Comparison of ENCODE assay signal across 12 cellular contexts in the genomic region with DNA sequence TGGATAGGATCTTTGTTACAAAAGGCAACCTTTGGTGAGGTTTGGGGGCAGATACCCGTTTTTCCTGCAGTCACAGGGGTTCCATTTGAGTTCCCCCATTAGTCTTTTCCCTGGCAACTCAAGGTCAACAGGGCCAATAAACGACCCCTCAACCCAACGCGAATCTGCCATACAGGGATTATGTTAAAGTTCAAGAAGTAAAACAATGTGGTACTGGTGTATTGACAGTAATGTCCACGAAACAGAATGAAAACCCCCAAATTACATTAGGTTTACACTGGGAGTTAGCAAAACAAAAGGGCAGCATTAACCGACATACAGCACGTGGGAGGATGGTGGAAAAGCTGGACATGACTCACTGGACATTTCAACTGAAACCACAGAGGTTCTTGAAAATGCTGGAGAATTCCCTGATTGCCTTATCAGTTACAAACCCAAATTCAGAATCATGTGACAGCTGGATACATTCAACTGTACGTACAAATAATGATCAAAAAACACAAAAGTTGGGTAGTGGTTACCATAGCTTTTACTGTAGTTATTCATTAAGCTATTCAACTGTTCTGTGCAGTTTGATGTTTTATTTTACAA. TPM values are rescaled to one million over a fixed set of nuclear protein-coding genes. Genes with fewer than 3 reads are reported as not detected.
DNase-seq lines count a peak whose midpoint lies in the region; ATAC-seq, FAIRE-seq and TF ChIP-seq lines count a peak whose summit lies in the region.
"Had no signal": no experiment of that assay in that cellular context is flagged by ENCODE, and none has a peak within 500 bp of the region (broad histone marks: within the 10 kb centered on the region; RNA-seq: fewer than 3 reads in every experiment).

No MANE protein-coding gene starts in this region.

- H4K20me1 ChIP-seq in PC-9 (ENCODE audit: insufficient read depth) (no peaks in the 10 kb centered on the region), endothelial cell of umbilical vein (replicated peaks; ENCODE audit: control insufficient read depth, extremely low read depth, insufficient read depth, low read length) (no peaks in the 10 kb centered on the region)

- H3K4me3 ChIP-seq in Caco-2 (ENCODE audit: low read depth, low read length) (peak overlapping the region; percentile 32), PC-9 (peak overlapping the region; percentile 64), endothelial cell of umbilical vein (replicated peaks in 1 of 3; ENCODE audit: insufficient read depth in 1 of 3, low read depth in 1 of 3, low read length in 3 of 3) (peak overlapping the region in 1 of 3 experiments; percentile 35), neuronal stem cell (ENCODE audit: low read length in 2 of 2) (peak overlapping the region; percentile 54 to 85)

- no peak overlapping the region for H2BK5ac ChIP-seq in neuronal stem cell (ENCODE audit: low read length)

- CTCF ChIA-PET in Caco-2 (lab: Charles Lee) = no interaction called here
- CTCF ChIA-PET in PC-9 (lab: Charles Lee) = no interaction called here
- CTCF ChIA-PET in endothelial cell of umbilical vein (lab: Charles Lee) = interaction anchor here (1.0 to 1.4 kb wide), 4 partner anchors 18 to 460 kb away, joined by 3 to 4 read pairs (median 4); a partner anchor contains a TSS

- peak overlapping the region; percentile 83 for H3K27ac Mint-ChIP-seq in Caco-2 (ENCODE audit: unreplicated experiment)

- H3K4me1 Mint-ChIP-seq in Caco-2 (ENCODE audit: low read depth, unreplicated experiment) = peaks cover 13% of the 10 kb centered on the region
- H3K4me1 Mint-ChIP-seq in activated T-cell treated with anti-CD3 and anti-CD28 coated beads, Interleukin-2, amount 50 U/mL, for 4 hours (ENCODE audit: low read depth) = peaks cover 14% of the 10 kb centered on the region

- H3K27me3 Mint-ChIP-seq in Caco-2 (ENCODE audit: insufficient read depth, unreplicated experiment) = peaks cover 2% of the 10 kb centered on the region
- peaks cover under 1% of the 10 kb centered on the region for H3K27me3 Mint-ChIP-seq in activated T-cell treated with anti-CD3 and anti-CD28 coated beads, Interleukin-2, amount 50 U/mL, for 4 hours (ENCODE audit: low read depth)

- no peak overlapping the region for H3K23ac ChIP-seq in neuronal stem cell (ENCODE audit: low read depth, low read length, poor library complexity)

- no peak overlapping the region for H2BK15ac ChIP-seq in neuronal stem cell (ENCODE audit: low read length)

- POLR2A ChIA-PET in Caco-2 (lab: Charles Lee) (no interaction called here), PC-9 (lab: Charles Lee; ENCODE audit: unreplicated experiment) (no interaction called here), endothelial cell of umbilical vein (lab: Charles Lee) (no interaction called here)

- no peaks in the 10 kb centered on the region for H3K9me2 ChIP-seq in PC-9 (ENCODE audit: insufficient read depth)

- intact Hi-C loops in Caco-2 (cut with micrococcal nuclease; ENCODE audit: unreplicated experiment) = no loop called here
- intact Hi-C loops in PC-9 (cut with micrococcal nuclease; ENCODE audit: unreplicated experiment) = loop anchor here (1.0 to 2.0 kb wide), 3 partner anchors 18 to 157 kb away; a partner anchor contains a TSS
- intact Hi-C loops in endothelial cell of umbilical vein (cut with micrococcal nuclease) = loop anchor here (1.0 to 10.0 kb wide), 3 partner anchors 93 to 1603 kb away; a partner anchor contains a TSS

- peak overlapping the region; percentile 4; the same call in 1 of the 2 replicates for H3K27ac ChIP-seq in PC-9
- H3K27ac ChIP-seq in endothelial cell of umbilical vein (ENCODE audit: insufficient read depth, low read depth, low read length) = no peak overlapping the region
- H3K27ac ChIP-seq in neuronal stem cell (replicated peaks; ENCODE audit: low read length) = no peak overlapping the region
- H3K27ac ChIP-seq: epithelial cell of prostate had no signal

- no peak overlapping the region for H3K4ac ChIP-seq in neuronal stem cell (ENCODE audit: low read length)

- no TSS peak for BruUV-seq in Caco-2 (replicated peaks; lab: Mats Ljungman, UMichigan)
- no TSS peak for BruUV-seq in PC-9 (replicated peaks; lab: Mats Ljungman, UMichigan)
- BruUV-seq in endothelial cell of umbilical vein (replicated peaks; lab: Mats Ljungman, UMichigan) = no TSS peak

- DNase-seq in Caco-2 (no peak), PC-9 (no peak), endothelial cell of umbilical vein (ENCODE audit: low read depth, low spot score) (no peak), neuronal stem cell (ENCODE audit: low spot score) (no peak), urothelium cell line (ENCODE audit: low spot score) (no peak), occipital lobe (lab: John Stamatoyannopoulos, UW) (no peak)
- no peak for DNase-seq in activated T-cell treated with anti-CD3 and anti-CD28 coated beads, Interleukin-2, amount 50 U/mL, for 4 hours
- DNase-seq: Kasumi-1 had no signal

- no peaks in the 10 kb centered on the region for H3K36me3 ChIP-seq in Caco-2 (ENCODE audit: control insufficient read depth, insufficient read depth, low read length)
- H3K36me3 ChIP-seq in PC-9 (ENCODE audit: low read depth) = no peaks in the 10 kb centered on the region
- peaks cover 0 to 4% of the 10 kb centered on the region in 2 experiments for H3K36me3 ChIP-seq in endothelial cell of umbilical vein (ENCODE audit: control insufficient read depth in 2 of 2, extremely low read depth in 1 of 2, insufficient read depth in 2 of 2, low read length in 2 of 2)
- H3K36me3 ChIP-seq in neuronal stem cell (replicated peaks in 1 of 2; ENCODE audit: control insufficient read depth in 2 of 2, insufficient read depth in 2 of 2, low read length in 2 of 2) = peaks cover 5 to 30% of the 10 kb centered on the region in 2 donors

- FAIRE-seq in endothelial cell of umbilical vein (lab: Jason Lieb, UNC) (no peak), urothelium cell line (lab: Jason Lieb, UNC) (no peak)
- FAIRE-seq: H54 had no signal

- H2AFZ ChIP-seq in PC-9 (peak overlapping the region; percentile 76), endothelial cell of umbilical vein (ENCODE audit: low read depth, low read length) (peak overlapping the region; percentile 87), neuronal stem cell (ENCODE audit: low read length) (peak overlapping the region; percentile 91)

- H3K36me3 Mint-ChIP-seq in Caco-2 (ENCODE audit: insufficient read depth, unreplicated experiment) = peaks cover 47% of the 10 kb centered on the region
- H3K36me3 Mint-ChIP-seq in activated T-cell treated with anti-CD3 and anti-CD28 coated beads, Interleukin-2, amount 50 U/mL, for 4 hours (ENCODE audit: insufficient read depth) = peaks cover 21% of the 10 kb centered on the region

- H3K9me3 ChIP-seq in Caco-2 = no peaks in the 10 kb centered on the region
- H3K9me3 ChIP-seq in PC-9 (ENCODE audit: insufficient read depth, low read depth) = no peaks in the 10 kb centered on the region
- no peaks in the 10 kb centered on the region for H3K9me3 ChIP-seq in endothelial cell of umbilical vein (replicated peaks; ENCODE audit: control insufficient read depth, insufficient read depth, low read length)
- no peaks in the 10 kb centered on the region for H3K9me3 ChIP-seq in neuronal stem cell (replicated peaks in 1 of 2; ENCODE audit: control insufficient read depth in 2 of 2, insufficient read depth in 1 of 2, low read depth in 1 of 2, low read length in 2 of 2)

- no peak overlapping the region for H2BK12ac ChIP-seq in neuronal stem cell (ENCODE audit: low read length)

- H3K9ac ChIP-seq in endothelial cell of umbilical vein (replicated peaks; ENCODE audit: extremely low read depth, insufficient read depth, low read length) (no peak overlapping the region), neuronal stem cell (ENCODE audit: low read depth, low read length, poor library complexity) (no peak overlapping the region)

- TF ChIP-seq POLR2A in endothelial cell of umbilical vein (IDR thresholded peaks at IDR 0.05; ENCODE audit: low read depth, low read length) = no peak

- H3K4me2 ChIP-seq in PC-9 (peak overlapping the region; percentile 81), endothelial cell of umbilical vein (ENCODE audit: insufficient read depth, low read length) (peak overlapping the region; percentile 68), neuronal stem cell (ENCODE audit: insufficient read depth, low read length, poor library complexity, severe bottlenecking) (peak overlapping the region; percentile 41)

- H3K79me1 ChIP-seq in neuronal stem cell (ENCODE audit: low read depth, low read length) = no peaks in the 10 kb centered on the region

- H3K4me1 ChIP-seq in Caco-2 = peaks cover 3% of the 10 kb centered on the region; the same call in 1 of the 2 replicates
- peaks cover 19% of the 10 kb centered on the region for H3K4me1 ChIP-seq in PC-9 (replicated peaks; ENCODE audit: insufficient read depth)
- peaks cover 8% of the 10 kb centered on the region for H3K4me1 ChIP-seq in endothelial cell of umbilical vein (ENCODE audit: control insufficient read depth, extremely low read depth, insufficient read depth, low read length)
- H3K4me1 ChIP-seq in neuronal stem cell (ENCODE audit: control insufficient read depth in 2 of 2, insufficient read depth in 1 of 2, low read depth in 1 of 2, low read length in 2 of 2) = peaks cover 3 to 4% of the 10 kb centered on the region in 2 donors

- no peak for ATAC-seq in HG03354 (IDR thresholded peaks at IDR 0.05; ENCODE audit: poor library complexity, severe bottlenecking, unreplicated experiment)
- ATAC-seq in activated T-cell treated with anti-CD3 and anti-CD28 coated beads, Interleukin-2, amount 50 U/mL, for 4 hours = no peak
- ATAC-seq: natural killer cell treated with Interleukin-12 subunit alpha and Interleukin-12 subunit beta and Interleukin-15 and Interleukin-18, amount 100 ng/mL, for 72 hours had no signal

- no CpG with 5 or more reads among the region's 8 CpGs for WGBS in neuronal stem cell (ENCODE audit: extremely low coverage in 2 of 2, insufficient read length in 2 of 2, insufficient replicate concordance in 1 of 2), 2 donors

- no peak for TF ChIP-seq CTCF in Caco-2 (IDR thresholded peaks at IDR 0.05; ENCODE audit: insufficient read depth in 1 of 2, low read depth in 1 of 2, low read length in 1 of 2, severe bottlenecking in 1 of 2, unreplicated experiment in 1 of 2)
- TF ChIP-seq CTCF in PC-9 (conservative IDR thresholded peaks at IDR 0.05) = no peak
- TF ChIP-seq CTCF in endothelial cell of umbilical vein (IDR thresholded peaks at IDR 0.05; ENCODE audit: extremely low read depth in 1 of 2, insufficient read depth in 1 of 2, low read depth in 1 of 2, low read length in 2 of 2) = no peak

- no peak overlapping the region for H2AK5ac ChIP-seq in neuronal stem cell (ENCODE audit: low read depth, low read length)

- H2BK120ac ChIP-seq in neuronal stem cell (ENCODE audit: low read depth, low read length) = no peak overlapping the region

- no peak overlapping the region for H3K14ac ChIP-seq in neuronal stem cell (ENCODE audit: low read length)

- no peaks in the 10 kb centered on the region for H3K27me3 ChIP-seq in Caco-2 (replicated peaks; ENCODE audit: control insufficient read depth, insufficient read depth, low read length)
- no peaks in the 10 kb centered on the region for H3K27me3 ChIP-seq in PC-9 (ENCODE audit: insufficient read depth, low read depth)
- H3K27me3 ChIP-seq in endothelial cell of umbilical vein (ENCODE audit: control insufficient read depth in 2 of 2, insufficient read depth in 2 of 2, low read length in 2 of 2) = peaks cover 3 to 4% of the 10 kb centered on the region in 2 experiments
- H3K27me3 ChIP-seq in neuronal stem cell (ENCODE audit: control insufficient read depth in 3 of 3, insufficient read depth in 3 of 3, low read depth in 1 of 3, low read length in 3 of 3) = no peaks in the 10 kb centered on the region

- H3K9me1 ChIP-seq in endothelial cell of umbilical vein (replicated peaks; ENCODE audit: control insufficient read depth, extremely low read depth, insufficient read depth, low read length) = no peaks in the 10 kb centered on the region

- H3K9me3 Mint-ChIP-seq in Caco-2 (ENCODE audit: unreplicated experiment) = no peaks in the 10 kb centered on the region
- no peaks in the 10 kb centered on the region for H3K9me3 Mint-ChIP-seq in activated T-cell treated with anti-CD3 and anti-CD28 coated beads, Interleukin-2, amount 50 U/mL, for 4 hours
- H3K9me3 Mint-ChIP-seq: natural killer cell treated with Interleukin-12 subunit alpha and Interleukin-12 subunit beta and Interleukin-15 and Interleukin-18, amount 100 ng/mL, for 72 hours had no signal

- H3K4me3 Mint-ChIP-seq in Caco-2 (ENCODE audit: unreplicated experiment) = peak overlapping the region; percentile 70
- H3K4me3 Mint-ChIP-seq in activated T-cell treated with anti-CD3 and anti-CD28 coated beads, Interleukin-2, amount 50 U/mL, for 4 hours = no peak overlapping the region
- H3K4me3 Mint-ChIP-seq: natural killer cell treated with Interleukin-12 subunit alpha and Interleukin-12 subunit beta and Interleukin-15 and Interleukin-18, amount 100 ng/mL, for 72 hours had no signal

- peaks cover under 1% of the 10 kb centered on the region for H3K79me2 ChIP-seq in PC-9 (ENCODE audit: low read depth)
- no peaks in the 10 kb centered on the region for H3K79me2 ChIP-seq in endothelial cell of umbilical vein (ENCODE audit: control insufficient read depth, insufficient read depth, low read length)

- no peak overlapping the region for H4K8ac ChIP-seq in neuronal stem cell (ENCODE audit: low read depth, low read length)

- dilution Hi-C loops in endothelial cell of umbilical vein (cut with MboI; ENCODE audit: extremely low pct_ligation_motif_present, low sequenced_read_pairs) = no loop called here

- H3K18ac ChIP-seq in neuronal stem cell (ENCODE audit: low read length) = no peak overlapping the region

- no peak overlapping the region for H4K91ac ChIP-seq in neuronal stem cell (ENCODE audit: low read depth, low read length, poor library complexity)

- peaks cover 11% of the 10 kb centered on the region; the same call in 1 of the 2 replicates for H3F3A ChIP-seq in PC-9 (ENCODE audit: insufficient read depth, low read depth)

RNA-seq across cellular contexts. Expression of a gene that starts 4.9 kb away (rescaled TPM):
- total RNA-seq in Caco-2 (2022) (105 and 120 TPM in 2 replicates), PC-9 (2021) (76.8 and 82.6 TPM in 2 replicates), endothelial cell of umbilical vein (63.1 and 74.0 TPM in 2 replicates), occipital lobe (36.7 TPM)
- polyA plus RNA-seq in endothelial cell of umbilical vein = 149 and 177 TPM in 2 replicates
- polyA plus RNA-seq in endothelial cell of umbilical vein (2011; cell fraction: cytosol; rRNA removed) = 121 TPM in 2 replicates
- 146 and 150 TPM in 2 replicates for polyA plus RNA-seq in endothelial cell of umbilical vein (2011; cell fraction: nucleus; rRNA removed)
- polyA plus RNA-seq in endothelial cell of umbilical vein (2012) = 105 and 109 TPM in 2 replicates
- 55.9 and 60.7 TPM in 2 replicates for polyA minus RNA-seq in endothelial cell of umbilical vein
- polyA minus RNA-seq in endothelial cell of umbilical vein (2011; cell fraction: cytosol; rRNA and poly(A)+ RNA removed) = 64.2 TPM
- 40.5 and 56.9 TPM in 2 replicates for polyA minus RNA-seq in endothelial cell of umbilical vein (2011; cell fraction: nucleus; rRNA and poly(A)+ RNA removed)
- 49.5 TPM for polyA plus RNA-seq in neuronal stem cell (2013, experiment 1 of 2)
- 45.4 TPM for polyA plus RNA-seq in neuronal stem cell (2013, experiment 2 of 2)
- 100 to 1,000 TPM; 316 to 326 (median 319) TPM for total RNA-seq in activated T-cell treated with anti-CD3 and anti-CD28 coated beads, Interleukin-2, amount 50 U/mL, for 4 hours

RNA-seq across cellular contexts. Expression of a gene that starts 18.0 kb away (rescaled TPM):
- total RNA-seq in Caco-2 (2022) (46.5 and 51.0 TPM in 2 replicates), PC-9 (2021) (54.5 and 55.9 TPM in 2 replicates), endothelial cell of umbilical vein (31.5 and 39.6 TPM in 2 replicates), occipital lobe (16.7 TPM)
- polyA plus RNA-seq in endothelial cell of umbilical vein = 38.3 and 39.4 TPM in 2 replicates
- polyA plus RNA-seq in endothelial cell of umbilical vein (2011; cell fraction: cytosol; rRNA removed) = 34.5 and 37.2 TPM in 2 replicates
- polyA plus RNA-seq in endothelial cell of umbilical vein (2011; cell fraction: nucleus; rRNA removed) = 98.9 and 101 TPM in 2 replicates
- polyA plus RNA-seq in endothelial cell of umbilical vein (2012) = 24.1 and 25.1 TPM in 2 replicates
- polyA minus RNA-seq in endothelial cell of umbilical vein = 37.1 and 53.9 TPM in 2 replicates
- 15.3 TPM for polyA minus RNA-seq in endothelial cell of umbilical vein (2011; cell fraction: cytosol; rRNA and poly(A)+ RNA removed)
- polyA minus RNA-seq in endothelial cell of umbilical vein (2011; cell fraction: nucleus; rRNA and poly(A)+ RNA removed) = 34.6 and 42.5 TPM in 2 replicates
- polyA plus RNA-seq in neuronal stem cell (2013, experiment 1 of 2) = 24.7 TPM
- 25.2 TPM for polyA plus RNA-seq in neuronal stem cell (2013, experiment 2 of 2)
- 10 to 100 TPM; 26.6 to 30.4 (median 30.0) TPM for total RNA-seq in activated T-cell treated with anti-CD3 and anti-CD28 coated beads, Interleukin-2, amount 50 U/mL, for 4 hours
